1 cellular context compared by ENCODE assay signal in genomic region chr10:62241521-62241920, GRCh38. TPM values are rescaled to one million over a fixed set of nuclear protein-coding genes. Genes with fewer than 3 reads are reported as not detected.
"Had no signal": no experiment of that assay in that cellular context is flagged by ENCODE, and none has a peak within 500 bp of the region (broad histone marks: within the 10 kb centered on the region; RNA-seq: fewer than 3 reads in every experiment).

No MANE protein-coding gene starts in this region.

RNA-seq across cellular contexts. Expression of gene RTKN2, which starts 27.1 kb away (rescaled TPM):
- total RNA-seq: Right ventricle myocardium inferior had no signal
